Comparison of ENCODE assay signal across 8 cellular contexts in the genomic region with DNA sequence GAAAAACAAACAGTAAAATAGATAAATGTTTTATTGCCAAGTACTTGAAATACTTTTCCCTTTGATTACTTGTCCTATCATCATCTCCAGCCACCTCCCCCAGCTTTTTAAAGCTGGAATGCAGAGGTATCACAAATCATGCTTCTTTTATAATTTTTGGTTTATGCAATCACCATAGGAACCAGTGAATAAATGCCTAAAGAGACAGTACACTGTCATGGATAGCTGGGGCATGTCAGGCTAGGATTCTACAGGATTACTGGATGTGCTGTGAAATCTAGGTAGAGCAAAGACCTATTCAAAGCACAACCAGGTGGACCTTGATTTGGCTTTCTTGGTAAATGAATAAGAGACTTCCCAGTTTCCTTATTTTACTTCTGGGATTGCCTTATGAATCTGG.
"Had no signal": no experiment of that assay in that cellular context is flagged by ENCODE, and none has a peak within 500 bp of the region (broad histone marks: within the 10 kb centered on the region; RNA-seq: fewer than 3 reads in every experiment).

No MANE protein-coding gene starts in this region.

- H3K9me3 ChIP-seq: HAP-1 had no signal

- DNase-seq: GOT3, H7, HFFc6, IMR-90, KG1 had no signal

- ATAC-seq: HCT116, K562 had no signal

- H3K4me1 ChIP-seq: HAP-1 had no signal

- H3K36me3 ChIP-seq: HAP-1 had no signal

- H3K4me3 ChIP-seq: HAP-1, K562 had no signal
